Comparison of ENCODE assay signal across 19 cellular contexts in the genomic region with DNA sequence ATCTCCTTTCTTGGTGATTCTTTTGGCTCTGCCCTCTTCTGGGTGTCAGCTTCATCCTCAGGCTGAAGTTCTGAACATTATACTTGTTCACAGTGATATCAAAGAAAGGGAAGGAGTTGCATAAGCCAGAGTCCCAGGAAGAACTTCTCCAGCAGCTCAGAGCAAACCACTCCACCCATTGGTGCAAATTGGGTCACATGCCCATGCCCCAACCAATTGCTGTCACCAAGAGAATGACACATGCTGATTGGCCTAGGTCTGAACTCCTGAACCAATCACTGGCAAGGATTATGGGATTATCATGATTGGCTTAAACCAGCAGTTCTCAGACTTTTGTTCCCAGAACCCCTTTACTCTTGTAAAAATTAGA.
DNase-seq lines count a peak whose midpoint lies in the region; ATAC-seq and TF ChIP-seq lines count a peak whose summit lies in the region.
"Had no signal": no experiment of that assay in that cellular context is flagged by ENCODE, and none has a peak within 500 bp of the region (broad histone marks: within the 10 kb centered on the region; RNA-seq: fewer than 3 reads in every experiment).

No MANE protein-coding gene starts in this region.

- POLR2A ChIA-PET in OCI-LY7 (lab: Charles Lee), result no interaction called here

- peak overlapping the region; percentile 37; the same call in 1 of the 2 replicates for H2AFZ ChIP-seq in OCI-LY7 (ENCODE audit: low read length)

- no peaks in the 10 kb centered on the region for H3K9me2 ChIP-seq in OCI-LY7 (ENCODE audit: insufficient read depth, low read length)

- peaks cover 48% of the 10 kb centered on the region for H3K27me3 Mint-ChIP-seq in stimulated activated naive CD8-positive, alpha-beta T cell treated with anti-CD3 and anti-CD28 coated beads, Interleukin-15, amount 100 ng/mL, for 72 hours

- H3K9me3 ChIP-seq in OCI-LY7 (ENCODE audit: low read length) (no peaks in the 10 kb centered on the region), ascending aorta (no peaks in the 10 kb centered on the region)
- H3K9me3 ChIP-seq: heart left ventricle, ovary, sigmoid colon, vagina had no signal

- H3K27ac ChIP-seq in OCI-LY7 (ENCODE audit: low read depth, low read length, poor library complexity, severe bottlenecking), result no peak overlapping the region
- no peak overlapping the region for H3K27ac ChIP-seq in ascending aorta
- H3K27ac ChIP-seq: heart left ventricle, ovary, sigmoid colon, vagina had no signal

- H3K4me1 ChIP-seq in OCI-LY7 (ENCODE audit: insufficient read depth, low read length, poor library complexity, severe bottlenecking) (no peaks in the 10 kb centered on the region), ascending aorta (no peaks in the 10 kb centered on the region)
- H3K4me1 ChIP-seq: heart left ventricle, sigmoid colon had no signal

- H3K4me2 ChIP-seq in OCI-LY7 (ENCODE audit: low read length), result no peak overlapping the region

- H3K36me3 ChIP-seq in OCI-LY7 (ENCODE audit: insufficient read depth, low read length) (no peaks in the 10 kb centered on the region), ascending aorta (no peaks in the 10 kb centered on the region)
- H3K36me3 ChIP-seq: heart left ventricle, ovary, sigmoid colon, vagina had no signal

- no peaks in the 10 kb centered on the region for H3K79me2 ChIP-seq in OCI-LY7 (ENCODE audit: insufficient read depth, low read depth, low read length)

- CTCF ChIA-PET in OCI-LY7 (lab: Charles Lee; ENCODE audit: unreplicated experiment), result no interaction called here

- no TSS peak for BruUV-seq in OCI-LY7 (replicated peaks; lab: Mats Ljungman, UMichigan)

- H3K27ac Mint-ChIP-seq in stimulated activated naive CD8-positive, alpha-beta T cell treated with anti-CD3 and anti-CD28 coated beads, Interleukin-15, amount 100 ng/mL, for 72 hours, result peak overlapping the region in 1 of 2 donors; percentile 69
- H3K27ac Mint-ChIP-seq: naive B cell had no signal

- no peaks in the 10 kb centered on the region for H4K20me1 ChIP-seq in OCI-LY7 (ENCODE audit: insufficient read depth, low read length)

- peak overlapping the region; percentile 26 for H3K4me3 ChIP-seq in OCI-LY7 (ENCODE audit: low read depth, low read length, poor library complexity, severe bottlenecking)
- no peak overlapping the region for H3K4me3 ChIP-seq in choroid plexus epithelial cell (ENCODE audit: low read depth, low read length)
- no peak overlapping the region for H3K4me3 ChIP-seq in ascending aorta
- H3K4me3 ChIP-seq: heart left ventricle, lung, ovary, sigmoid colon, vagina had no signal

- peak; percentile 59 for ATAC-seq in stimulated activated naive CD8-positive, alpha-beta T cell treated with anti-CD3 and anti-CD28 coated beads, Interleukin-15, amount 100 ng/mL, for 72 hours
- ATAC-seq in stimulated activated naive CD8-positive, alpha-beta T cell treated with anti-CD3 and anti-CD28 coated beads, Interleukin-15, Interleukin-2, amounts not matched to agents 100 U/mL and 50 U/mL, for 24 hours, result no peak
- ATAC-seq in HG03095 (IDR thresholded peaks at IDR 0.05; ENCODE audit: unreplicated experiment), result no peak
- no peak for ATAC-seq in left cardiac atrium
- ATAC-seq: activated CD4-positive, CD25-positive, alpha-beta regulatory T cell treated with anti-CD3 and anti-CD28 coated beads, Interleukin-2, amount 50 U/mL, for 24 hours; heart left ventricle had no signal

- H3K9me3 Mint-ChIP-seq in stimulated activated naive CD8-positive, alpha-beta T cell treated with anti-CD3 and anti-CD28 coated beads, Interleukin-15, amount 100 ng/mL, for 72 hours, result no peaks in the 10 kb centered on the region

- H3K27me3 ChIP-seq in ascending aorta, result no peaks in the 10 kb centered on the region
- H3K27me3 ChIP-seq: ovary, sigmoid colon, vagina had no signal

- H3K4me3 Mint-ChIP-seq in stimulated activated naive CD8-positive, alpha-beta T cell treated with anti-CD3 and anti-CD28 coated beads, Interleukin-15, amount 100 ng/mL, for 72 hours, result peak overlapping the region; percentile 36 to 52
- H3K4me3 Mint-ChIP-seq: brain, naive B cell had no signal

- intact Hi-C loops in OCI-LY7 (cut with micrococcal nuclease; ENCODE audit: unreplicated experiment), result no loop called here
- intact Hi-C loops in ascending aorta (cut with DNase I), result no loop called here
- intact Hi-C loops in left cardiac atrium (cut with DNase I), result no loop called here

- TF ChIP-seq CTCF in OCI-LY7 (conservative IDR thresholded peaks at IDR 0.05; ENCODE audit: low read length) (no peak), choroid plexus epithelial cell (conservative IDR thresholded peaks at IDR 0.05; ENCODE audit: low read depth, low read length) (no peak), ascending aorta (IDR thresholded peaks at IDR 0.05) (no peak)

- no peak for DNase-seq in stimulated activated naive CD8-positive, alpha-beta T cell treated with anti-CD3 and anti-CD28 coated beads, Interleukin-15, amount 100 ng/mL, for 72 hours
- no peak for DNase-seq in stimulated activated naive CD8-positive, alpha-beta T cell treated with anti-CD3 and anti-CD28 coated beads, Interleukin-15, Interleukin-2, amounts not matched to agents 100 U/mL and 50 U/mL, for 24 hours
- DNase-seq in OCI-LY7 (ENCODE audit: low spot score) (peak; percentile 45), choroid plexus epithelial cell (ENCODE audit: low read depth) (peak; percentile 58), ascending aorta (ENCODE audit: low spot score in 2 of 2) (no peak), left cardiac atrium (no peak), activated gamma-delta T cell treated with Interleukin-2 at 50 U/mL for 16 hours (no peak)
- DNase-seq: activated naive CD4-positive, alpha-beta T cell treated with anti-CD3 and anti-CD28 coated beads, Interleukin-2, amount 50 U/mL, for 16 hours; heart left ventricle; naive B cell; NCI-H1092 treated with DMSO at 0.1 percent for 48 hours; ovary; sigmoid colon; stimulated activated CD4-positive, alpha-beta T cell treated with anti-CD3 and anti-CD28 coated beads, Interleukin-1b, Interleukin-23, amount 100 ng/mL, for 48 hours had no signal

- H3K4me1 Mint-ChIP-seq in stimulated activated naive CD8-positive, alpha-beta T cell treated with anti-CD3 and anti-CD28 coated beads, Interleukin-15, amount 100 ng/mL, for 72 hours, result no peaks in the 10 kb centered on the region
- H3K4me1 Mint-ChIP-seq: naive B cell had no signal

Comparison
In these comparisons a context has a peak if more than half of its experiments do, and no peak if none do; other contexts are left out.
1. DNase-seq: peak in OCI-LY7 (single experiment) and choroid plexus epithelial cell (single experiment); none in stimulated activated naive CD8-positive, alpha-beta T cell treated with anti-CD3 and anti-CD28 coated beads, Interleukin-15, amount 100 ng/mL, for 72 hours (0 of 2), stimulated activated naive CD8-positive, alpha-beta T cell treated with anti-CD3 and anti-CD28 coated beads, Interleukin-15, Interleukin-2, amounts not matched to agents 100 U/mL and 50 U/mL, for 24 hours (single experiment), ascending aorta (0 of 2), left cardiac atrium (single experiment) and activated gamma-delta T cell treated with Interleukin-2 at 50 U/mL for 16 hours (single experiment).